ENCODE assay signal across 10 cellular contexts in the genomic region with DNA sequence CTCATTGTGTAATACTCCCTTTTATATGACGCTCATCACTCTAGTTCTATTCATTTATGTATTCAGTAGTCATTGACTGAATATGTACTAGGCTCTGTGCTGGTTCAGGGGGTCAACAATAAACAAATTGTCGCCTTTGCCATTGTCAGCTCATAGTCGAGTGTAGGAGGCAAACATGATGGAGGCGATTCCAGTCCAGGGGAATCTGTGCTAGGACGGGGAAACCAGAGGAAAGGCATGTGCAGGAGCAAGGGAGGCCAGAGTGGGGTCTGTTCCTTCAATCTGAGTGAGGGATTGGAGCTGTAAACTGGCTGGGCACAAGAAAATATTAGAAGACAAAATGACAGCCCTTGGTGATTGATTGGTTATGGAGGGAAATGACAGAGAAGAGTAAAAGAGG.
"Had no signal": no experiment of that assay in that cellular context is flagged by ENCODE, and none has a peak within 500 bp of the region (broad histone marks: within the 10 kb centered on the region; RNA-seq: fewer than 3 reads in every experiment).

No MANE protein-coding gene starts in this region.

- H2AFZ ChIP-seq: GM23248 had no signal

- H3K27ac ChIP-seq: GM23248, HL-60 had no signal

- H3K36me3 ChIP-seq: HAP-1 had no signal

- H3K9ac ChIP-seq: GM23248 had no signal

- H3K4me3 ChIP-seq: GM23248, HAP-1, K562 had no signal

- ATAC-seq: HCT116, HepG2, K562 had no signal

- H3K9me3 ChIP-seq: HAP-1 had no signal

- H3K4me1 ChIP-seq: HAP-1 had no signal

- DNase-seq: GM23248, GOT3, H7, HFFc6, KG1 had no signal
